ENCODE assay signal across 9 cellular contexts in the genomic region with DNA sequence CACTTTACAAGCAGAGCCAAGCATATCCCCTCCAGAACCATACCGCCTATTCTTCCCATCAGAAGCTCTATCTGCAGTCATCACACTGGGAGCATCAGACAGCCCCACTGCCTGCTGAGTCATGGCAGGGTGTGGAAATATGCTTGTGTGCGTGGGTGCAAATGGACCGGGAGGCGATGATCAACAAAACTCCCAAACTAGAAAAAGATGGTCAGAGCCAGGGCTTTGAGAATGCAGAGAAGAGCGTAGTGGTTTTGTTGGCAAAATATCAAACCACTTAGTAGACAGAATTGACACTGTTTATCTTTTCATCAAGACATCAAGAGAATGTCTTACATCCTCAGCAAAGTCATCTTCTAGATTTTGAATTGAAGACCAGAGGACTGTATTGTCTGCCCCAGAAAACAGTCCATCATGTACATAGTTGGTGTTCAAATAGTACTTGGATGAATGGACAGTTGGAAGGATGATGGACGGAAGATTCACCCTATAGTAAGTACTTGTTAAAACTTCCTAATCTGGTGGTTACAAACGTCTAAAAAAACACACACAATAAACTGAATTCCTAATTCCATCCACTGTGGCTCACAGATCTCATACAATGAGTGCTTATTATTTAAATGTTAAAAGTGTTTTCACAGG. TPM values are rescaled to one million over a fixed set of nuclear protein-coding genes. Genes with fewer than 3 reads are reported as not detected.
A peak's percentile ranks its signal among the peaks of the same experiment; 100 is the strongest.
DNase-seq lines count a peak whose midpoint lies in the region; ATAC-seq and TF ChIP-seq lines count a peak whose summit lies in the region.
"Had no signal": no experiment of that assay in that cellular context is flagged by ENCODE, and none has a peak within 500 bp of the region (broad histone marks: within the 10 kb centered on the region; RNA-seq: fewer than 3 reads in every experiment).

No MANE protein-coding gene starts in this region.

- H3K79me2 ChIP-seq in GM23338 (replicated peaks; ENCODE audit: insufficient read depth), result no peaks in the 10 kb centered on the region

- no peak overlapping the region for H3K4me2 ChIP-seq in GM23338

- H3K4me3 ChIP-seq in left ventricle myocardium inferior, result no peak overlapping the region
- H3K4me3 ChIP-seq in right lobe of liver, result no peak overlapping the region
- H3K4me3 ChIP-seq in vagina, result no peak overlapping the region
- no peak overlapping the region for H3K4me3 ChIP-seq in GM23338

- no peak for TF ChIP-seq CTCF in left ventricle myocardium inferior (IDR thresholded peaks at IDR 0.05; ENCODE audit: borderline replicate concordance)
- no peak for TF ChIP-seq CTCF in right lobe of liver (IDR thresholded peaks at IDR 0.05)
- no peak for TF ChIP-seq CTCF in vagina (IDR thresholded peaks at IDR 0.05)
- TF ChIP-seq CTCF in GM23338 (conservative IDR thresholded peaks at IDR 0.05; ENCODE audit: low read depth in 2 of 2), result no peak

- H3K36me3 Mint-ChIP-seq in activated naive CD4-positive, alpha-beta T cell treated with anti-CD3 and anti-CD28 coated beads, Interleukin-2, amount 50 U/mL, for 72 hours, result no peaks in the 10 kb centered on the region
- no peaks in the 10 kb centered on the region; the same call in 2 of the 3 replicates for H3K36me3 Mint-ChIP-seq in GM23338 (ENCODE audit: low read depth)

- no peak for DNase-seq in left ventricle myocardium inferior
- DNase-seq in cardiac septum (ENCODE audit: low spot score), result no peak
- DNase-seq in activated naive CD4-positive, alpha-beta T cell treated with anti-CD3 and anti-CD28 coated beads, Interleukin-2, amount 50 U/mL, for 72 hours (ENCODE audit: low spot score in 2 of 2), result peak in 1 of 2 donors; percentile 22
- peak in 1 of 3 donors; percentile 57 for DNase-seq in right lobe of liver
- no peak for DNase-seq in vagina (ENCODE audit: extremely low spot score in 2 of 2)
- no peak for DNase-seq in GM23338 (ENCODE audit: low spot score)
- DNase-seq in D341Med (ENCODE audit: low spot score), result no peak
- DNase-seq: DMS153 had no signal

- no peaks in the 10 kb centered on the region for H3K9me3 ChIP-seq in left ventricle myocardium inferior (replicated peaks)
- no peaks in the 10 kb centered on the region for H3K9me3 ChIP-seq in right lobe of liver
- H3K9me3 ChIP-seq in vagina, result no peaks in the 10 kb centered on the region

- peaks cover 10% of the 10 kb centered on the region for H3K27me3 ChIP-seq in left ventricle myocardium inferior (ENCODE audit: low read depth)
- H3K27me3 ChIP-seq in right lobe of liver, result no peaks in the 10 kb centered on the region
- H3K27me3 ChIP-seq in vagina, result no peaks in the 10 kb centered on the region
- H3K27me3 ChIP-seq in GM23338 (ENCODE audit: insufficient read depth), result no peaks in the 10 kb centered on the region

- H3K9me2 ChIP-seq in GM23338 (ENCODE audit: insufficient read depth), result no peaks in the 10 kb centered on the region

- 27% methylated on average over 6 of the region's 7 CpGs for WGBS in right lobe of liver (ENCODE audit: insufficient coverage, low coverage, low lambda C conversion rate, missing lambda C conversion rate)

- H3K4me1 ChIP-seq in left ventricle myocardium inferior (peaks cover 81% of the 10 kb centered on the region), right lobe of liver (peaks cover 0 to 48% (median 14%) of the 10 kb centered on the region in 4 donors), vagina (peaks cover 72% of the 10 kb centered on the region), GM23338 (ENCODE audit: insufficient read depth) (peaks cover 1% of the 10 kb centered on the region)

- H3K27ac ChIP-seq in left ventricle myocardium inferior (replicated peaks) (peak overlapping the region; percentile 89), right lobe of liver (peak overlapping the region; percentile 70 to 95 (median 75)), vagina (peak overlapping the region; percentile 61), GM23338 (ENCODE audit: low read depth) (no peak overlapping the region)

- no peak overlapping the region for H2AFZ ChIP-seq in GM23338

- H3K36me3 ChIP-seq in left ventricle myocardium inferior (peaks cover 29% of the 10 kb centered on the region), right lobe of liver (no peaks in the 10 kb centered on the region), vagina (no peaks in the 10 kb centered on the region), GM23338 (ENCODE audit: insufficient read depth) (no peaks in the 10 kb centered on the region)

- H3K4me3 Mint-ChIP-seq in GM23338, result no peak overlapping the region

- TF ChIP-seq POLR2A in right lobe of liver (IDR thresholded peaks at IDR 0.05) (no peak), vagina (IDR thresholded peaks at IDR 0.05) (no peak)

- peaks cover 13% of the 10 kb centered on the region for H3K4me1 Mint-ChIP-seq in GM23338

- H3F3A ChIP-seq in GM23338 (replicated peaks; ENCODE audit: low read depth), result no peaks in the 10 kb centered on the region

- no peak overlapping the region for H3K27ac Mint-ChIP-seq in activated naive CD4-positive, alpha-beta T cell treated with anti-CD3 and anti-CD28 coated beads, Interleukin-2, amount 50 U/mL, for 72 hours
- H3K27ac Mint-ChIP-seq in GM23338, result no peak overlapping the region; the same call in 1 of the 2 replicates

- no peaks in the 10 kb centered on the region for H4K20me1 ChIP-seq in GM23338 (replicated peaks; ENCODE audit: insufficient read depth)

- intact Hi-C loops in left ventricle myocardium inferior (cut with micrococcal nuclease), result loop anchor here (5.0 to 10.0 kb wide), 2 partner anchors 115 to 208 kb away; no protein-coding TSS in a partner anchor
- intact Hi-C loops in cardiac septum (cut with DNase I), result loop anchor here (10.0 kb wide), 1 partner anchor 125 kb away; no protein-coding TSS in a partner anchor
- intact Hi-C loops in right lobe of liver (cut with DNase I), result loop anchor here (5.0 to 10.0 kb wide), 3 partner anchors 105 to 213 kb away; no protein-coding TSS in a partner anchor
- intact Hi-C loops in vagina (cut with DNase I), result loop anchor here (5.0 to 10.0 kb wide), 2 partner anchors 115 to 218 kb away; no protein-coding TSS in a partner anchor

- peak; percentile 58 to 82 for ATAC-seq in activated naive CD4-positive, alpha-beta T cell treated with anti-CD3 and anti-CD28 coated beads, Interleukin-2, amount 50 U/mL, for 72 hours
- peak in 2 of 4 donors; percentile 6 to 51 for ATAC-seq in right lobe of liver
- no peak for ATAC-seq in GM23338
- ATAC-seq in HG03159 (IDR thresholded peaks at IDR 0.05; ENCODE audit: unreplicated experiment), result no peak

- no peaks in the 10 kb centered on the region for H3K9me3 Mint-ChIP-seq in activated naive CD4-positive, alpha-beta T cell treated with anti-CD3 and anti-CD28 coated beads, Interleukin-2, amount 50 U/mL, for 72 hours
- no peaks in the 10 kb centered on the region for H3K9me3 Mint-ChIP-seq in GM23338

- no peaks in the 10 kb centered on the region for H3K27me3 Mint-ChIP-seq in GM23338 (ENCODE audit: insufficient read depth, low read depth, poor library complexity)

TF ChIP-seq in GM23338, 12 proteins besides CTCF, POLR2A, EP300 and RAD21 (continues in another document):
- TF ChIP-seq NANOG (IDR thresholded peaks at IDR 0.05; ENCODE audit: borderline replicate concordance) (no peak), ZNF114 (CRISPR knock-in tag; IDR thresholded peaks at IDR 0.05) (no peak), ZNF331 (CRISPR knock-in tag; IDR thresholded peaks at IDR 0.05; ENCODE audit: low read depth) (no peak), POLR2AphosphoS5 (IDR thresholded peaks at IDR 0.05; ENCODE audit: low read depth) (no peak), EZH2 (IDR thresholded peaks at IDR 0.05; ENCODE audit: low read depth, unreplicated experiment) (no peak), JUNB (IDR thresholded peaks at IDR 0.05; ENCODE audit: unreplicated experiment) (no peak), EZH2phosphoT487 (IDR thresholded peaks at IDR 0.05; ENCODE audit: unreplicated experiment) (no peak), CREB1 (CRISPR knock-in tag; IDR thresholded peaks at IDR 0.05; ENCODE audit: low read depth) (no peak)
- TF ChIP-seq, protein P1, sequence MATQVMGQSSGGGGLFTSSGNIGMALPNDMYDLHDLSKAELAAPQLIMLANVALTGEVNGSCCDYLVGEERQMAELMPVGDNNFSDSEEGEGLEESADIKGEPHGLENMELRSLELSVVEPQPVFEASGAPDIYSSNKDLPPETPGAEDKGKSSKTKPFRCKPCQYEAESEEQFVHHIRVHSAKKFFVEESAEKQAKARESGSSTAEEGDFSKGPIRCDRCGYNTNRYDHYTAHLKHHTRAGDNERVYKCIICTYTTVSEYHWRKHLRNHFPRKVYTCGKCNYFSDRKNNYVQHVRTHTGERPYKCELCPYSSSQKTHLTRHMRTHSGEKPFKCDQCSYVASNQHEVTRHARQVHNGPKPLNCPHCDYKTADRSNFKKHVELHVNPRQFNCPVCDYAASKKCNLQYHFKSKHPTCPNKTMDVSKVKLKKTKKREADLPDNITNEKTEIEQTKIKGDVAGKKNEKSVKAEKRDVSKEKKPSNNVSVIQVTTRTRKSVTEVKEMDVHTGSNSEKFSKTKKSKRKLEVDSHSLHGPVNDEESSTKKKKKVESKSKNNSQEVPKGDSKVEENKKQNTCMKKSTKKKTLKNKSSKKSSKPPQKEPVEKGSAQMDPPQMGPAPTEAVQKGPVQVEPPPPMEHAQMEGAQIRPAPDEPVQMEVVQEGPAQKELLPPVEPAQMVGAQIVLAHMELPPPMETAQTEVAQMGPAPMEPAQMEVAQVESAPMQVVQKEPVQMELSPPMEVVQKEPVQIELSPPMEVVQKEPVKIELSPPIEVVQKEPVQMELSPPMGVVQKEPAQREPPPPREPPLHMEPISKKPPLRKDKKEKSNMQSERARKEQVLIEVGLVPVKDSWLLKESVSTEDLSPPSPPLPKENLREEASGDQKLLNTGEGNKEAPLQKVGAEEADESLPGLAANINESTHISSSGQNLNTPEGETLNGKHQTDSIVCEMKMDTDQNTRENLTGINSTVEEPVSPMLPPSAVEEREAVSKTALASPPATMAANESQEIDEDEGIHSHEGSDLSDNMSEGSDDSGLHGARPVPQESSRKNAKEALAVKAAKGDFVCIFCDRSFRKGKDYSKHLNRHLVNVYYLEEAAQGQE (IDR thresholded peaks at IDR 0.05; ENCODE audit: unreplicated experiment), result no peak

RNA-seq across cellular contexts. Expression of a gene that starts 54.9 kb away (rescaled TPM):
- 250 TPM for total RNA-seq in left ventricle myocardium inferior
- 350 TPM for total RNA-seq in cardiac septum
- under 1 TPM in 1 of 2 donors, not detected in 1; 0.12 TPM for total RNA-seq in activated naive CD4-positive, alpha-beta T cell treated with anti-CD3 and anti-CD28 coated beads, Interleukin-2, amount 50 U/mL, for 72 hours
- 10 to 100 TPM in 3 of 6 experiments, 1 to 10 TPM in 3; 5.7 to 16.6 (median 9.6) TPM for total RNA-seq in right lobe of liver
- total RNA-seq in vagina, result 334 TPM
- total RNA-seq in GM23338 (2014; rRNA removed; shearing (Covaris generic)), result 0.31 and 0.56 TPM in 2 replicates
- polyA plus RNA-seq in GM23338 (2016; fragmentation: Nextera tagmentation; extraction: Ambion mirVana), result 0.03 and 0.42 TPM in 2 replicates

Comparison
In these comparisons a context has a peak if more than half of its experiments do, and no peak if none do; other contexts are left out.
1. ATAC-seq: peak in activated naive CD4-positive, alpha-beta T cell treated with anti-CD3 and anti-CD28 coated beads, Interleukin-2, amount 50 U/mL, for 72 hours (2 of 2); none in GM23338 (single experiment) and HG03159 (single experiment).
2. RNA of a gene that starts 54.9 kb away (total RNA-seq): 350 TPM in cardiac septum (single experiment), 334 TPM in vagina (single experiment) and 250 TPM in left ventricle myocardium inferior (single experiment); 5.7 to 16.6 TPM in right lobe of liver, 0.31 to 0.56 TPM in GM23338 and 0.12 TPM in activated naive CD4-positive, alpha-beta T cell treated with anti-CD3 and anti-CD28 coated beads, Interleukin-2, amount 50 U/mL, for 72 hours; every median in the first group is over 10 times any median in the second.